ENCODE assay signal across 8 cellular contexts in the genomic region with DNA sequence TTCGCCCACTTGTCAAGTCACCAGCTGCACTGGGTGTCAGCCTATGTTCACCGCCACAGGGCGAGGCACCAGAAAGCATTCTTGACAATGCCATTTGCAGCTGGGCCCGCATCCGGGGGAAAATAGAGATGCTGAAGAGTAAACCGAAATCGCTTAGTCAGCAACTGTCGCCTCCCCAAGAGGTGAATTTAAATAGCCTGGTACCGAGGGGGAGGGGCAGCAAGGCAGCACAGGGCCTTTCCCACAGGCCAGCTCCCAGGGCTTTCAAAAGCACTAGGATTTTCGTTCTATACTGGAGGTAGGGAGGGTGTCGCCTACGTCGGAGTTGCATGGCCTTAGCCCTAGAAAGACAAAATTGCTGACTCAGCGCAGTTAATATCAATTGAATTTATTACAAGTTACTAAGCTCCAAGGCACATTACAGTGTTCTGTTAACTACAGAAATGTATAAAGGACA. TPM values are rescaled to one million over a fixed set of nuclear protein-coding genes. Genes with fewer than 3 reads are reported as not detected.
DNase-seq lines count a peak whose midpoint lies in the region; TF ChIP-seq lines count a peak whose summit lies in the region.

No MANE protein-coding gene starts in this region.

- TF ChIP-seq CTCF in Caco-2 (IDR thresholded peaks at IDR 0.05; ENCODE audit: insufficient read depth in 1 of 2, low read depth in 1 of 2, low read length in 1 of 2, severe bottlenecking in 1 of 2, unreplicated experiment in 1 of 2): no peak
- no peak for TF ChIP-seq CTCF in glutamatergic neuron (IDR thresholded peaks at IDR 0.05; ENCODE audit: partially characterized antibody, unreplicated experiment)

- H3K27me3 ChIP-seq in Caco-2 (replicated peaks; ENCODE audit: control insufficient read depth, insufficient read depth, low read length): no peaks in the 10 kb centered on the region
- no peaks in the 10 kb centered on the region for H3K27me3 ChIP-seq in rectal smooth muscle tissue (ENCODE audit: control insufficient read depth, insufficient read depth, low read length)

- no peak overlapping the region for H3K9ac ChIP-seq in rectal smooth muscle tissue (ENCODE audit: low read length)

- H3K4me1 Mint-ChIP-seq in Caco-2 (ENCODE audit: low read depth, unreplicated experiment) (peaks cover 33% of the 10 kb centered on the region), glutamatergic neuron (ENCODE audit: low read depth, unreplicated experiment) (peaks cover 30% of the 10 kb centered on the region)
- peaks cover 44% of the 10 kb centered on the region for H3K4me1 Mint-ChIP-seq in activated T-helper 2 cell treated with anti-CD3 and anti-CD28 coated beads, Interferon-gamma antibody, Interleukin-2, Interleukin-4, amounts not matched to agents 10 μg/mL and 5 μg/mL and 100 μg/mL, durations not matched to agents 14 hours and 24 hours and 36 hours (ENCODE audit: low read depth)

- no peaks in the 10 kb centered on the region for H3K36me3 ChIP-seq in Caco-2 (ENCODE audit: control insufficient read depth, insufficient read depth, low read length)
- peaks cover 4% of the 10 kb centered on the region for H3K36me3 ChIP-seq in rectal smooth muscle tissue (ENCODE audit: control insufficient read depth, insufficient read depth, low read length)

- H3K36me3 Mint-ChIP-seq in Caco-2 (ENCODE audit: insufficient read depth, unreplicated experiment) (peaks cover 17% of the 10 kb centered on the region), glutamatergic neuron (ENCODE audit: unreplicated experiment) (no peaks in the 10 kb centered on the region)
- peaks cover 36% of the 10 kb centered on the region for H3K36me3 Mint-ChIP-seq in activated T-helper 2 cell treated with anti-CD3 and anti-CD28 coated beads, Interferon-gamma antibody, Interleukin-2, Interleukin-4, amounts not matched to agents 10 μg/mL and 5 μg/mL and 100 μg/mL, durations not matched to agents 14 hours and 24 hours and 36 hours (ENCODE audit: low read depth)

- no peak for DNase-seq in Caco-2
- peak; percentile 85 for DNase-seq in NCI-H345 (lab: John Stamatoyannopoulos, UW)
- peak; percentile 76 for DNase-seq in activated T-helper 2 cell treated with anti-CD3 and anti-CD28 coated beads, Interferon-gamma antibody, Interleukin-2, Interleukin-4, amounts not matched to agents 10 μg/mL and 5 μg/mL and 100 μg/mL, durations not matched to agents 14 hours and 24 hours and 36 hours (ENCODE audit: low spot score)
- peak; percentile 65 for DNase-seq in glutamatergic neuron
- DNase-seq in germinal center (ENCODE audit: low spot score): no peak
- DNase-seq in RKO (ENCODE audit: low spot score): no peak
- DNase-seq in pons (ENCODE audit: low spot score): no peak

- H3K4me3 ChIP-seq in Caco-2 (ENCODE audit: low read depth, low read length) (no peak overlapping the region), rectal smooth muscle tissue (ENCODE audit: low read length) (peak overlapping the region; percentile 29)

- H3K4me3 Mint-ChIP-seq in Caco-2 (ENCODE audit: unreplicated experiment) (peak overlapping the region; percentile 63), glutamatergic neuron (ENCODE audit: unreplicated experiment) (peak overlapping the region; percentile 81)
- H3K4me3 Mint-ChIP-seq in activated T-helper 2 cell treated with anti-CD3 and anti-CD28 coated beads, Interferon-gamma antibody, Interleukin-2, Interleukin-4, amounts not matched to agents 10 μg/mL and 5 μg/mL and 100 μg/mL, durations not matched to agents 14 hours and 24 hours and 36 hours (ENCODE audit: low read depth): peak overlapping the region; percentile 81

- H3K27ac Mint-ChIP-seq in Caco-2 (ENCODE audit: unreplicated experiment) (peak overlapping the region; percentile 63), glutamatergic neuron (ENCODE audit: unreplicated experiment) (peak overlapping the region; percentile 69)
- H3K27ac Mint-ChIP-seq in activated T-helper 2 cell treated with anti-CD3 and anti-CD28 coated beads, Interferon-gamma antibody, Interleukin-2, Interleukin-4, amounts not matched to agents 10 μg/mL and 5 μg/mL and 100 μg/mL, durations not matched to agents 14 hours and 24 hours and 36 hours: peak overlapping the region; percentile 76

- no peaks in the 10 kb centered on the region for H3K9me3 ChIP-seq in Caco-2

- POLR2A ChIA-PET in Caco-2 (lab: Charles Lee): interaction anchor here (0.6 to 1.6 kb wide), 3 partner anchors 10 to 973 kb away, joined by 3 to 4 read pairs (median 4); no protein-coding TSS in a partner anchor

- H3K4me1 ChIP-seq in Caco-2 (peaks cover 40% of the 10 kb centered on the region), rectal smooth muscle tissue (ENCODE audit: control insufficient read depth, insufficient read depth, low read length) (peaks cover 17% of the 10 kb centered on the region)

- CTCF ChIA-PET in Caco-2 (lab: Charles Lee): interaction anchor here (0.8 to 1.2 kb wide), 5 partner anchors 10 to 106 kb away, joined by 3 to 4 read pairs (median 4); no protein-coding TSS in a partner anchor

- H3K9me3 Mint-ChIP-seq in Caco-2 (ENCODE audit: unreplicated experiment) (no peaks in the 10 kb centered on the region), glutamatergic neuron (ENCODE audit: unreplicated experiment) (peaks cover 16% of the 10 kb centered on the region)
- H3K9me3 Mint-ChIP-seq in activated T-helper 2 cell treated with anti-CD3 and anti-CD28 coated beads, Interferon-gamma antibody, Interleukin-2, Interleukin-4, amounts not matched to agents 10 μg/mL and 5 μg/mL and 100 μg/mL, durations not matched to agents 14 hours and 24 hours and 36 hours: no peaks in the 10 kb centered on the region

- intact Hi-C loops in Caco-2 (cut with micrococcal nuclease; ENCODE audit: unreplicated experiment): no loop called here
- intact Hi-C loops in activated T-helper 2 cell treated with anti-CD3 and anti-CD28 coated beads, Interferon-gamma antibody, Interleukin-2, Interleukin-4, amounts not matched to agents 10 μg/mL and 5 μg/mL and 100 μg/mL, durations not matched to agents 14 hours and 24 hours and 36 hours (cut with micrococcal nuclease): loop anchor here (1.0 kb wide), 2 partner anchors 16 to 62 kb away; no protein-coding TSS in a partner anchor

- no TSS peak for BruUV-seq in Caco-2 (replicated peaks; lab: Mats Ljungman, UMichigan)

- H3K27me3 Mint-ChIP-seq in Caco-2 (ENCODE audit: insufficient read depth, unreplicated experiment) (no peaks in the 10 kb centered on the region), glutamatergic neuron (ENCODE audit: unreplicated experiment) (peaks cover 15% of the 10 kb centered on the region)
- no peaks in the 10 kb centered on the region for H3K27me3 Mint-ChIP-seq in activated T-helper 2 cell treated with anti-CD3 and anti-CD28 coated beads, Interferon-gamma antibody, Interleukin-2, Interleukin-4, amounts not matched to agents 10 μg/mL and 5 μg/mL and 100 μg/mL, durations not matched to agents 14 hours and 24 hours and 36 hours (ENCODE audit: low read depth)

- peak overlapping the region; percentile 78 for H3K27ac ChIP-seq in rectal smooth muscle tissue (ENCODE audit: low read depth, low read length)

RNA-seq across cellular contexts. Expression of gene IRF2BPL, which starts 4.3 kb away (rescaled TPM):
- total RNA-seq in Caco-2 (2022) (24.1 and 24.7 TPM in 2 replicates), glutamatergic neuron (ENCODE audit: unreplicated experiment) (23.3 TPM)
- 34.8 and 35.8 TPM in 2 replicates for total RNA-seq in activated T-helper 2 cell treated with anti-CD3 and anti-CD28 coated beads, Interferon-gamma antibody, Interleukin-2, Interleukin-4, amounts not matched to agents 10 μg/mL and 5 μg/mL and 100 μg/mL, durations not matched to agents 14 hours and 24 hours and 36 hours

Comparison
In these comparisons a context has a peak if more than half of its experiments do, and no peak if none do; other contexts are left out.
1. DNase-seq: peak in NCI-H345 (single experiment), activated T-helper 2 cell treated with anti-CD3 and anti-CD28 coated beads, Interferon-gamma antibody, Interleukin-2, Interleukin-4, amounts not matched to agents 10 μg/mL and 5 μg/mL and 100 μg/mL, durations not matched to agents 14 hours and 24 hours and 36 hours (single experiment) and glutamatergic neuron (single experiment); none in Caco-2 (0 of 2), germinal center (single experiment), RKO (single experiment) and pons (single experiment).
2. Peak in every context shown above with its lines, with median percentiles within 50 percentile points of each other: H3K27ac Mint-ChIP-seq and H3K4me3 Mint-ChIP-seq.